In the genomic region with DNA sequence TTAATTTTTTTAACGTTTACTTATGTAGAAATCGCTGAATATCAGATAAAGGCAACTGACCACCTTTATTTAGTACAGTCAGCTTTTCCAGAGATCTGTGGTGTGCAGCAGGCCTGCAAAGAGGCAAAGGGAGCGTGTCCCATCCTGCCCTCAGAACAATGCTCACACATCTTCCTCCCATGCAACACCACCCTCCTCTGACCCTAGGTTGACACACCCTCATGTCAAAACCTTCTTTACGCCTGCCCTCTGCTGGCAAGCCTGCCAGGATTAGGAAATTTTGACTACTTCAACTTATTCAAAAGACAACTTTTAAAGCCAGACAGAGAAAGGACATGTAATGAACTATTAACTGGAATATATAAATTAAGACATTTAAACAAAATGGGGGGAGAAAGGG, we compare ENCODE assay signal across 8 cellular contexts.
DNase-seq lines count a peak whose midpoint lies in the region; ATAC-seq and TF ChIP-seq lines count a peak whose summit lies in the region.

No MANE protein-coding gene starts in this region.

- no peak for TF ChIP-seq POLR2A in adrenal gland (IDR thresholded peaks at IDR 0.05)

- H3K4me3 ChIP-seq in adrenal gland = no peak overlapping the region

- ATAC-seq in HG02623 (IDR thresholded peaks at IDR 0.05; ENCODE audit: unreplicated experiment) (no peak), GM21825 (IDR thresholded peaks at IDR 0.05; ENCODE audit: unreplicated experiment) (no peak)

- no peaks in the 10 kb centered on the region for H3K36me3 ChIP-seq in adrenal gland (replicated peaks in 1 of 2)

- peak; percentile 57 for DNase-seq in Daoy (ENCODE audit: low read depth)
- DNase-seq in HT-29 (ENCODE audit: low spot score) = peak; percentile 62
- peak; percentile 82 for DNase-seq in SKM-1 treated with dmso at 0.1 percent for 144 hours (lab: John Stamatoyannopoulos, UW; ENCODE audit: unreplicated experiment)
- DNase-seq in adrenal gland = peak; percentile 26 to 73 (median 40)
- DNase-seq in iPS-NIHi11 (ENCODE audit: low spot score) = peak; percentile 49
- peak; percentile 52 to 56 for DNase-seq in stimulated activated CD4-positive, alpha-beta T cell treated with anti-CD3 and anti-CD28 coated beads, Interleukin-1b, Interleukin-23, amount 100 ng/mL, for 4 hours (ENCODE audit: low read depth in 2 of 2)

- H3K27ac ChIP-seq in adrenal gland = no peak overlapping the region

- TF ChIP-seq CTCF in adrenal gland (IDR thresholded peaks at IDR 0.05) = peak in 5 of 6 experiments; percentile 8 to 42 (median 33)

- peaks cover 0 to 17% of the 10 kb centered on the region in 2 donors for H3K4me1 ChIP-seq in adrenal gland (replicated peaks in 1 of 2)

- H3K27me3 ChIP-seq in adrenal gland = no peaks in the 10 kb centered on the region

- WGBS in adrenal gland, 4 donors = 64 to 81% (median 73%) methylated on average over 4 of the region's 4 CpGs

- intact Hi-C loops in adrenal gland (cut with DNase I) = no loop called here

- no peaks in the 10 kb centered on the region for H3K9me3 ChIP-seq in adrenal gland (replicated peaks in 1 of 3)
